8 cellular contexts compared by ENCODE assay signal in genomic region chr2:148888003-148888501, GRCh38.
A peak's percentile ranks its signal among the peaks of the same experiment; 100 is the strongest.
DNase-seq lines count a peak whose midpoint lies in the region; FAIRE-seq and TF ChIP-seq lines count a peak whose summit lies in the region.

No MANE protein-coding gene starts in this region.

- no peak for TF ChIP-seq CTCF in astrocyte of the cerebellum (IDR thresholded peaks at IDR 0.05; ENCODE audit: low read depth, low read length, missing control alignments)

- peak; percentile 90 for DNase-seq in COR-L47 (lab: John Stamatoyannopoulos, UW)
- DNase-seq in NCI-H1092 (lab: John Stamatoyannopoulos, UW), result peak; percentile 44
- DNase-seq in astrocyte of the cerebellum (ENCODE audit: low read depth), result no peak
- no peak for DNase-seq in RCC 7860 (ENCODE audit: low spot score)
- no peak for DNase-seq in GDM1 (lab: John Stamatoyannopoulos, UW)
- DNase-seq in kidney tubule cell (ENCODE audit: low spot score), result no peak
- DNase-seq in MV-4-11 (lab: John Stamatoyannopoulos, UW), result no peak

- H3K27ac ChIP-seq in muscle layer of colon (ENCODE audit: low read depth, low read length), result no peak overlapping the region

- in situ Hi-C loops in astrocyte of the cerebellum (cut with HindIII; ENCODE audit: low sequenced_read_pairs), result no loop called here

- H3K4me3 ChIP-seq in astrocyte of the cerebellum (ENCODE audit: low read depth, low read length) (peak overlapping the region; percentile 45), muscle layer of colon (ENCODE audit: low read depth in 1 of 2, low read length in 2 of 2) (peak overlapping the region; percentile 31 to 34)

- no peaks in the 10 kb centered on the region for H3K36me3 ChIP-seq in muscle layer of colon (ENCODE audit: insufficient read depth, low read length)

- FAIRE-seq in RCC 7860 (lab: Jason Lieb, UNC), result no peak

- H3K9ac ChIP-seq in muscle layer of colon (ENCODE audit: low read length), result no peak overlapping the region

- H3K9me3 ChIP-seq in muscle layer of colon (ENCODE audit: low read length), result peaks cover 6% of the 10 kb centered on the region

- H3K4me1 ChIP-seq in muscle layer of colon (ENCODE audit: insufficient read depth, low read length), result no peaks in the 10 kb centered on the region

- H3K27me3 ChIP-seq in muscle layer of colon (ENCODE audit: control insufficient read depth in 1 of 2, insufficient read depth in 2 of 2, low read length in 2 of 2), result peaks cover 0 to 11% of the 10 kb centered on the region in 2 donors

Comparison
In these comparisons a context has a peak if more than half of its experiments do, and no peak if none do; other contexts are left out.
1. DNase-seq: peak in COR-L47 (single experiment) and NCI-H1092 (single experiment); none in astrocyte of the cerebellum (single experiment), RCC 7860 (single experiment), GDM1 (single experiment), kidney tubule cell (single experiment) and MV-4-11 (single experiment).